In genomic region chr18:76844742-76845477, GRCh38 we compare ENCODE assay signal across 1 cellular context.
TF ChIP-seq lines count a peak whose summit lies in the region.

No MANE protein-coding gene starts in this region.

TF ChIP-seq in A549, 52 proteins besides CTCF, POLR2A, EP300 and RAD21 (continued from another document):
- TF ChIP-seq, protein P1, sequence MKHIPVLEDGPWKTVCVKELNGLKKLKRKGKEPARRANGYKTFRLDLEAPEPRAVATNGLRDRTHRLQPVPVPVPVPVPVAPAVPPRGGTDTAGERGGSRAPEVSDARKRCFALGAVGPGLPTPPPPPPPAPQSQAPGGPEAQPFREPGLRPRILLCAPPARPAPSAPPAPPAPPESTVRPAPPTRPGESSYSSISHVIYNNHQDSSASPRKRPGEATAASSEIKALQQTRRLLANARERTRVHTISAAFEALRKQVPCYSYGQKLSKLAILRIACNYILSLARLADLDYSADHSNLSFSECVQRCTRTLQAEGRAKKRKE (CRISPR knock-in tag; IDR thresholded peaks at IDR 0.05; ENCODE audit: low read depth), result no peak
- peak; percentile 95 for TF ChIP-seq GATA3 (IDR thresholded peaks at IDR 0.05; ENCODE audit: borderline replicate concordance)
- TF ChIP-seq, protein P2, sequence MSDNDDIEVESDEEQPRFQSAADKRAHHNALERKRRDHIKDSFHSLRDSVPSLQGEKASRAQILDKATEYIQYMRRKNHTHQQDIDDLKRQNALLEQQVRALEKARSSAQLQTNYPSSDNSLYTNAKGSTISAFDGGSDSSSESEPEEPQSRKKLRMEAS (IDR thresholded peaks at IDR 0.05), result peak; percentile 54; the same call in 1 of the 2 replicates
- TF ChIP-seq HMGXB4 (CRISPR knock-in tag; IDR thresholded peaks at IDR 0.05; ENCODE audit: borderline replicate concordance), result no peak
- TF ChIP-seq ESRRA (IDR thresholded peaks at IDR 0.05; ENCODE audit: borderline replicate concordance, low read length), result no peak
- no peak for TF ChIP-seq SREBF2 (IDR thresholded peaks at IDR 0.05)
- no peak for TF ChIP-seq HOXB13 (CRISPR knock-in tag; IDR thresholded peaks at IDR 0.05; ENCODE audit: low read depth)
